19 cellular contexts compared by ENCODE assay signal in the genomic region with DNA sequence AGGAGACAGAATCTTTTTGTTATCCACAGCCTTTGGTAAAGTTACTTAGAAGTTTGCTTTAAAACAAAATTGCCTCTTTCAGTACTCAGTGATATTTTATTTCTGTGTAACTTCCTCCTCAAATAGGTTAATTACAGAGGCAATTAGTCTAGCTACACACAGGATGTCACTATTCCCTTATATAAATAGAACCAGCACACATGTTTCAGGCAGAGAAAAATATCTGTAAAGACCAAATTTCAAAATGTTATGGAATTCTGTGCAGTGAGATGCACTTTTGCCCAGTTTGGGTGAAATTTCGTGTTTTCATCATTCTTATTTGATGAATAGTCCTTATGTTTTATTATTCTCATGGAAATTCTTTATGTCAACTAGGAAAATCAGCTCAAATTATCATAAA.
DNase-seq lines count a peak whose midpoint lies in the region; ATAC-seq and TF ChIP-seq lines count a peak whose summit lies in the region.
"Had no signal": no experiment of that assay in that cellular context is flagged by ENCODE, and none has a peak within 500 bp of the region (broad histone marks: within the 10 kb centered on the region; RNA-seq: fewer than 3 reads in every experiment).

No MANE protein-coding gene starts in this region.

- H3K36me3 Mint-ChIP-seq in memory B cell, result no peaks in the 10 kb centered on the region
- H3K36me3 Mint-ChIP-seq in activated T-helper 2 cell treated with anti-CD3 and anti-CD28 coated beads, Interferon-gamma antibody, Interleukin-2, Interleukin-4, amounts not matched to agents 10 μg/mL and 5 μg/mL and 100 μg/mL, durations not matched to agents 14 hours and 24 hours and 36 hours (ENCODE audit: low read depth), result no peaks in the 10 kb centered on the region
- H3K36me3 Mint-ChIP-seq: activated naive CD8-positive, alpha-beta T cell; natural killer cell had no signal

- no peaks in the 10 kb centered on the region for H3K79me2 ChIP-seq in DND-41 (ENCODE audit: insufficient read depth, low read length)

- intact Hi-C loops in activated T-helper 2 cell treated with anti-CD3 and anti-CD28 coated beads, Interferon-gamma antibody, Interleukin-2, Interleukin-4, amounts not matched to agents 10 μg/mL and 5 μg/mL and 100 μg/mL, durations not matched to agents 14 hours and 24 hours and 36 hours (cut with micrococcal nuclease), result no loop called here

- no peak for DNase-seq in DND-41
- no peak for DNase-seq in LNCaP clone FGC (ENCODE audit: low read depth)
- DNase-seq in adipocyte (ENCODE audit: low read depth), result no peak
- DNase-seq in memory B cell (ENCODE audit: low spot score in 2 of 2), result no peak
- no peak for DNase-seq in HuH-7.5 (ENCODE audit: low spot score)
- DNase-seq in globus pallidus (ENCODE audit: low spot score), result no peak
- DNase-seq in activated T-helper 2 cell treated with anti-CD3 and anti-CD28 coated beads, Interferon-gamma antibody, Interleukin-2, Interleukin-4, amounts not matched to agents 10 μg/mL and 5 μg/mL and 100 μg/mL, durations not matched to agents 14 hours and 24 hours and 36 hours (ENCODE audit: low spot score), result no peak
- DNase-seq: activated CD4-positive, alpha-beta T cell treated with anti-CD3 and anti-CD28 coated beads for 48 hours; DMS 273 treated with DMSO at 0.1 percent for 48 hours; foreskin fibroblast; lower lobe of right lung; natural killer cell; NCI-H2107; retina; SJCRH30; stimulated activated CD4-positive, alpha-beta T cell treated with anti-CD3 and anti-CD28 coated beads, Interleukin-1b, Interleukin-23, amount 100 ng/mL, for 48 hours had no signal

- H3K4me1 ChIP-seq in DND-41 (ENCODE audit: insufficient read depth, low read length) (peaks cover 24% of the 10 kb centered on the region; the same call in 1 of the 2 replicates), adipocyte (ENCODE audit: control insufficient read depth, insufficient read depth, low read length) (peaks cover 38% of the 10 kb centered on the region)
- H3K4me1 ChIP-seq: lower lobe of right lung, SJCRH30 had no signal

- H2AFZ ChIP-seq in DND-41 (ENCODE audit: low read depth, low read length), result no peak overlapping the region

- no peaks in the 10 kb centered on the region for H3K27me3 Mint-ChIP-seq in memory B cell
- H3K27me3 Mint-ChIP-seq in activated T-helper 2 cell treated with anti-CD3 and anti-CD28 coated beads, Interferon-gamma antibody, Interleukin-2, Interleukin-4, amounts not matched to agents 10 μg/mL and 5 μg/mL and 100 μg/mL, durations not matched to agents 14 hours and 24 hours and 36 hours (ENCODE audit: low read depth), result no peaks in the 10 kb centered on the region
- H3K27me3 Mint-ChIP-seq: activated naive CD8-positive, alpha-beta T cell; central memory CD8-positive, alpha-beta T cell had no signal

- H4K20me1 ChIP-seq in DND-41 (ENCODE audit: insufficient read depth, low read length), result no peaks in the 10 kb centered on the region

- H3K27ac ChIP-seq in DND-41 (ENCODE audit: low read length), result no peak overlapping the region; the same call in 1 of the 2 replicates
- H3K27ac ChIP-seq: lower lobe of right lung, SJCRH30 had no signal

- no peaks in the 10 kb centered on the region for H3K27me3 ChIP-seq in DND-41 (ENCODE audit: insufficient read depth, low read length, poor library complexity)
- H3K27me3 ChIP-seq in adipocyte (replicated peaks; ENCODE audit: control insufficient read depth, insufficient read depth, low read length), result no peaks in the 10 kb centered on the region
- H3K27me3 ChIP-seq: SJCRH30 had no signal

- TF ChIP-seq CTCF in DND-41 (IDR thresholded peaks at IDR 0.05; ENCODE audit: borderline replicate concordance, extremely low read depth, low read length, poor library complexity, severe bottlenecking) (peak; percentile 60), LNCaP clone FGC (IDR thresholded peaks at IDR 0.05; ENCODE audit: control insufficient read depth, extremely low read depth, insufficient read depth) (peak; percentile 25; the same call in 1 of the 2 replicates)

- peak overlapping the region; percentile 89 for H3K27ac Mint-ChIP-seq in memory B cell
- no peak overlapping the region for H3K27ac Mint-ChIP-seq in activated T-helper 2 cell treated with anti-CD3 and anti-CD28 coated beads, Interferon-gamma antibody, Interleukin-2, Interleukin-4, amounts not matched to agents 10 μg/mL and 5 μg/mL and 100 μg/mL, durations not matched to agents 14 hours and 24 hours and 36 hours
- H3K27ac Mint-ChIP-seq: activated naive CD8-positive, alpha-beta T cell; natural killer cell had no signal

- H3K4me2 ChIP-seq in DND-41 (ENCODE audit: insufficient read depth, low read length), result no peak overlapping the region

- H3K36me3 ChIP-seq in DND-41 (ENCODE audit: insufficient read depth, low read length), result no peaks in the 10 kb centered on the region
- no peaks in the 10 kb centered on the region for H3K36me3 ChIP-seq in adipocyte (ENCODE audit: control insufficient read depth, insufficient read depth, low read length, severe bottlenecking)
- H3K36me3 ChIP-seq: lower lobe of right lung, SJCRH30 had no signal

- no peak overlapping the region for H3K9ac ChIP-seq in DND-41 (ENCODE audit: low read depth, low read length)
- H3K9ac ChIP-seq in adipocyte (ENCODE audit: low read length), result peak overlapping the region; percentile 83

- no peaks in the 10 kb centered on the region for H3K9me3 Mint-ChIP-seq in memory B cell
- no peaks in the 10 kb centered on the region for H3K9me3 Mint-ChIP-seq in activated T-helper 2 cell treated with anti-CD3 and anti-CD28 coated beads, Interferon-gamma antibody, Interleukin-2, Interleukin-4, amounts not matched to agents 10 μg/mL and 5 μg/mL and 100 μg/mL, durations not matched to agents 14 hours and 24 hours and 36 hours
- H3K9me3 Mint-ChIP-seq: central memory CD8-positive, alpha-beta T cell; natural killer cell had no signal

- no peaks in the 10 kb centered on the region for H3K9me3 ChIP-seq in DND-41 (ENCODE audit: insufficient read depth, low read length, severe bottlenecking)
- no peaks in the 10 kb centered on the region for H3K9me3 ChIP-seq in adipocyte (ENCODE audit: control insufficient read depth, low read length)
- H3K9me3 ChIP-seq: lower lobe of right lung, SJCRH30 had no signal

- H3K4me3 Mint-ChIP-seq in memory B cell, result peak overlapping the region; percentile 66
- H3K4me3 Mint-ChIP-seq in activated T-helper 2 cell treated with anti-CD3 and anti-CD28 coated beads, Interferon-gamma antibody, Interleukin-2, Interleukin-4, amounts not matched to agents 10 μg/mL and 5 μg/mL and 100 μg/mL, durations not matched to agents 14 hours and 24 hours and 36 hours (ENCODE audit: low read depth), result no peak overlapping the region
- H3K4me3 Mint-ChIP-seq: activated naive CD8-positive, alpha-beta T cell; central memory CD8-positive, alpha-beta T cell; natural killer cell had no signal

- H3K4me3 ChIP-seq in DND-41 (ENCODE audit: low read depth in 1 of 2, low read length in 2 of 2) (no peak overlapping the region), LNCaP clone FGC (ENCODE audit: low read depth, low read length) (no peak overlapping the region), adipocyte (ENCODE audit: low read length) (peak overlapping the region; percentile 68)
- H3K4me3 ChIP-seq: lower lobe of right lung, SJCRH30 had no signal

- H3K4me1 Mint-ChIP-seq in memory B cell, result peaks cover 30% of the 10 kb centered on the region
- H3K4me1 Mint-ChIP-seq in activated T-helper 2 cell treated with anti-CD3 and anti-CD28 coated beads, Interferon-gamma antibody, Interleukin-2, Interleukin-4, amounts not matched to agents 10 μg/mL and 5 μg/mL and 100 μg/mL, durations not matched to agents 14 hours and 24 hours and 36 hours (ENCODE audit: low read depth), result no peaks in the 10 kb centered on the region
- H3K4me1 Mint-ChIP-seq: central memory CD8-positive, alpha-beta T cell; natural killer cell had no signal

- ATAC-seq in DND-41 (ENCODE audit: insufficient read depth, low read depth) (peak; percentile 64; the same call in 1 of the 3 replicates), memory B cell (ENCODE audit: low read depth) (peak; percentile 57), HG03354 (IDR thresholded peaks at IDR 0.05; ENCODE audit: poor library complexity, severe bottlenecking, unreplicated experiment) (no peak)
- ATAC-seq: lower lobe of right lung, natural killer cell had no signal
